7 cellular contexts compared by ENCODE assay signal in genomic region chr10:42844810-42845209, GRCh38.
DNase-seq lines count a peak whose midpoint lies in the region; ATAC-seq, FAIRE-seq and TF ChIP-seq lines count a peak whose summit lies in the region.
"Not testable (repeated sequence)": the region's sequence is repeated elsewhere in the genome, so short reads cannot be mapped to it uniquely, and the experiment has no call there.

No MANE protein-coding gene starts in this region.

- H4K91ac ChIP-seq in H9 (ENCODE audit: insufficient read length, low read depth, low read length) = not testable (repeated sequence)

- H3K4me3 ChIP-seq in Panc1 (ENCODE audit: low read depth in 2 of 2, low read length in 2 of 2); endodermal cell (ENCODE audit: low read length); HepG2 (replicated peaks in 1 of 3; ENCODE audit: insufficient read depth in 1 of 3, low read depth in 2 of 3, low read length in 3 of 3): not testable (repeated sequence)
- peak overlapping the region; percentile 38; the same call in 1 of the 2 replicates for H3K4me3 ChIP-seq in iPS-20b (ENCODE audit: low read length)

- H2AK5ac ChIP-seq in H9 (ENCODE audit: insufficient read length, low read length) = not testable (repeated sequence)

- H3K9me3 Mint-ChIP-seq in H9 (peaks cover 24 to 28% of the 10 kb centered on the region in 2 experiments), endodermal cell (peaks cover 26% of the 10 kb centered on the region)
- not testable (repeated sequence) for H3K9me3 Mint-ChIP-seq in osteocyte (ENCODE audit: unreplicated experiment)

- not testable (repeated sequence) for H3T11ph ChIP-seq in H9 (ENCODE audit: low read length)

- not testable (repeated sequence) for H2BK5ac ChIP-seq in H9 (ENCODE audit: insufficient read length, low read length)

- not testable (repeated sequence) for H3K14ac ChIP-seq in H9 (ENCODE audit: insufficient read depth, low read length)

- not testable (repeated sequence) for H3K4me3 Mint-ChIP-seq in H9; endodermal cell; osteocyte (ENCODE audit: unreplicated experiment)

- TF ChIP-seq CTCF in H9 (conservative IDR thresholded peaks at IDR 0.05) = peak; percentile 61
- TF ChIP-seq CTCF in Panc1 (IDR thresholded peaks at IDR 0.05) = peak; percentile 28
- TF ChIP-seq CTCF in endodermal cell (conservative IDR thresholded peaks at IDR 0.05) = peak; percentile 61
- not testable (repeated sequence) for TF ChIP-seq CTCF in HepG2 (CRISPR knock-in tag; IDR thresholded peaks at IDR 0.05); osteocyte (IDR thresholded peaks at IDR 0.05)

- DNase-seq in ELF-1 (ENCODE audit: low read depth, low spot score) (peak; percentile 58), H9 (peak; percentile 74), endodermal cell (peak; percentile 81), osteocyte (ENCODE audit: extremely low spot score, unreplicated experiment) (peak; percentile 57)
- not testable (repeated sequence) for DNase-seq in Panc1 (ENCODE audit: low read depth, low spot score); HepG2 (ENCODE audit: low spot score)

- no CpG with 5 or more reads among the region's 5 CpGs for WGBS in H9 (ENCODE audit: extremely low coverage, insufficient read length, low lambda C conversion rate)
- 36% methylated on average over 5 of the region's 5 CpGs; no CpG with 5 or more reads in 1 of the 2 experiments for WGBS in endodermal cell (ENCODE audit: insufficient coverage in 1 of 2, insufficient read length in 1 of 2), 2 experiments
- 37% methylated on average over 5 of the region's 5 CpGs for WGBS in HepG2 (ENCODE audit: low lambda C conversion rate)

- not testable (repeated sequence) for H3K4ac ChIP-seq in H9 (ENCODE audit: low read depth, low read length)

- POLR2A ChIA-PET in Panc1 (lab: Charles Lee); HepG2 (lab: Yijun Ruan, JAX): not testable (repeated sequence)

- not testable (repeated sequence) for H3K27me3 Mint-ChIP-seq in H9 (ENCODE audit: low read depth); endodermal cell (ENCODE audit: insufficient read depth)
- H3K27me3 Mint-ChIP-seq in osteocyte (ENCODE audit: unreplicated experiment) = peaks cover 18% of the 10 kb centered on the region

- H4K5ac ChIP-seq in H9 (ENCODE audit: insufficient read length, low read depth, low read length) = not testable (repeated sequence)

- not testable (repeated sequence) for H3K23me2 ChIP-seq in H9 (ENCODE audit: insufficient read length, low read depth, low read length, poor library complexity, severe bottlenecking)

- TF ChIP-seq POLR2A in HepG2 (IDR thresholded peaks at IDR 0.05; ENCODE audit: insufficient read depth in 1 of 2, low read depth in 2 of 2, low read length in 2 of 2) = not testable (repeated sequence)

- H2BK12ac ChIP-seq in H9 (ENCODE audit: insufficient read length, low read depth, low read length) = not testable (repeated sequence)

- H2BK15ac ChIP-seq in H9 (ENCODE audit: low read depth, low read length) = not testable (repeated sequence)

- H3K79me1 ChIP-seq in H9 (ENCODE audit: insufficient read depth, low read depth, low read length, poor library complexity, severe bottlenecking) = not testable (repeated sequence)

- TF ChIP-seq RAD21 in HepG2 (CRISPR knock-in tag; IDR thresholded peaks at IDR 0.05) = not testable (repeated sequence)

- not testable (repeated sequence) for H3K27me3 ChIP-seq in H9 (ENCODE audit: insufficient read depth, low read length); Panc1 (ENCODE audit: control insufficient read depth, insufficient read depth, low read length); endodermal cell (ENCODE audit: control insufficient read depth, insufficient read depth, low read length, poor library complexity, severe bottlenecking); iPS-20b (ENCODE audit: insufficient read depth, low read length); HepG2 (ENCODE audit: control insufficient read depth in 1 of 2, insufficient read depth in 2 of 2, low read length in 2 of 2)

- H3K9ac ChIP-seq in H9 (ENCODE audit: extremely low read depth, insufficient read length, low read length); endodermal cell (ENCODE audit: extremely low read depth, low read length, poor library complexity, severe bottlenecking); HepG2 (ENCODE audit: insufficient read depth, low read depth, low read length): not testable (repeated sequence)
- peak overlapping the region; percentile 48; the same call in 1 of the 2 replicates for H3K9ac ChIP-seq in iPS-20b (ENCODE audit: low read depth, low read length)

- not testable (repeated sequence) for H3K4me1 ChIP-seq in H9 (ENCODE audit: insufficient read depth, low read length); Panc1 (ENCODE audit: control insufficient read depth, insufficient read depth, low read length); endodermal cell (ENCODE audit: control insufficient read depth, insufficient read depth, low read length); iPS-20b (ENCODE audit: insufficient read depth, low read length); HepG2 (ENCODE audit: insufficient read depth, low read length)

- not testable (repeated sequence) for H3K9me3 ChIP-seq in H9 (ENCODE audit: control insufficient read depth, low read depth, low read length); Panc1 (ENCODE audit: control insufficient read depth, insufficient read depth, low read depth, low read length); endodermal cell (ENCODE audit: control insufficient read depth, low read length); iPS-20b (ENCODE audit: insufficient read depth, low read depth, low read length); HepG2 (ENCODE audit: low read length)

- not testable (repeated sequence) for H3K27ac Mint-ChIP-seq in H9; endodermal cell; osteocyte (ENCODE audit: unreplicated experiment)

- H3K18ac ChIP-seq in H9 (ENCODE audit: insufficient read length, low read depth, low read length) = not testable (repeated sequence)

- H4K20me1 ChIP-seq in H9 (ENCODE audit: control insufficient read depth, insufficient read depth, insufficient read length); HepG2 (ENCODE audit: insufficient read depth, low read length): not testable (repeated sequence)

- H3K4me2 ChIP-seq in H9 (ENCODE audit: insufficient read depth, insufficient read length, low read length); HepG2 (ENCODE audit: low read depth, low read length): not testable (repeated sequence)

- H3K23ac ChIP-seq in H9 (ENCODE audit: insufficient read length, low read depth, low read length) = not testable (repeated sequence)

- not testable (repeated sequence) for H2BK20ac ChIP-seq in H9 (ENCODE audit: low read depth, low read length, poor library complexity, severe bottlenecking)

- H3K79me2 ChIP-seq in H9 (ENCODE audit: insufficient read depth, low read length); HepG2 (ENCODE audit: insufficient read depth, low read length): not testable (repeated sequence)

- H3K4me1 Mint-ChIP-seq in H9 = peaks cover 15 to 18% of the 10 kb centered on the region in 2 experiments
- not testable (repeated sequence) for H3K4me1 Mint-ChIP-seq in endodermal cell; osteocyte (ENCODE audit: unreplicated experiment)

- intact Hi-C loops in Panc1 (cut with micrococcal nuclease; ENCODE audit: unreplicated experiment); HepG2 (cut with micrococcal nuclease; ENCODE audit: unreplicated experiment): not testable (repeated sequence)

- H2BK120ac ChIP-seq in H9 (ENCODE audit: low read depth, low read length, poor library complexity, severe bottlenecking) = not testable (repeated sequence)

- H3K27ac ChIP-seq in H9 (ENCODE audit: insufficient read length, low read depth, low read length); Panc1 (ENCODE audit: low read length); endodermal cell (ENCODE audit: low read depth, low read length); iPS-20b (ENCODE audit: low read length); HepG2 (ENCODE audit: extremely low read length, insufficient read depth, low read length): not testable (repeated sequence)

- not testable (repeated sequence) for H2AFZ ChIP-seq in H9 (ENCODE audit: low read length); HepG2 (ENCODE audit: low read length)

- not testable (repeated sequence) for H3K36me3 Mint-ChIP-seq in H9 (ENCODE audit: insufficient read depth in 1 of 3, low read depth in 3 of 3); endodermal cell (ENCODE audit: low read depth); osteocyte (ENCODE audit: unreplicated experiment)

- FAIRE-seq in HepG2 (lab: Jason Lieb, UNC) = not testable (repeated sequence)

- ATAC-seq in Panc1, HepG2: not testable (repeated sequence)

- TF ChIP-seq EP300 in HepG2 (IDR thresholded peaks at IDR 0.05; ENCODE audit: low read depth in 2 of 2, low read length in 2 of 2); HepG2 (CRISPR knock-in tag; IDR thresholded peaks at IDR 0.05; ENCODE audit: borderline replicate concordance): not testable (repeated sequence)

- CTCF ChIA-PET in Panc1 (lab: Charles Lee); HepG2 (lab: Yijun Ruan, JAX; ENCODE audit: low intra/inter-chr PET ratio, low total read pairs): not testable (repeated sequence)

- BruUV-seq in Panc1 (replicated peaks; lab: Mats Ljungman, UMichigan); HepG2 (replicated peaks; lab: Mats Ljungman, UMichigan): not testable (repeated sequence)

- H3K36me3 ChIP-seq in Panc1 (ENCODE audit: control insufficient read depth, insufficient read depth, low read length); endodermal cell (ENCODE audit: control insufficient read depth, insufficient read depth, low read length); iPS-20b (ENCODE audit: insufficient read depth, low read depth, low read length); HepG2 (replicated peaks in 1 of 2; ENCODE audit: control insufficient read depth in 1 of 2, insufficient read depth in 2 of 2, low read length in 2 of 2): not testable (repeated sequence)

- in situ Hi-C loops in Panc1 (cut with HindIII; ENCODE audit: low pct_unique_long_range_greater_than_20kb, low sequenced_read_pairs); HepG2 (cut with HindIII; ENCODE audit: extremely low pct_ligation_motif_present, low pct_unique_long_range_greater_than_20kb): not testable (repeated sequence)

- not testable (repeated sequence) for H3K56ac ChIP-seq in H9 (ENCODE audit: insufficient read length, low read depth, low read length)

- not testable (repeated sequence) for H4K8ac ChIP-seq in H9 (replicated peaks; ENCODE audit: insufficient read length, low read depth, low read length)
